8 cellular contexts compared by ENCODE assay signal in genomic region chr3:10950476-10951294, GRCh38. TPM values are rescaled to one million over a fixed set of nuclear protein-coding genes. Genes with fewer than 3 reads are reported as not detected.
DNase-seq lines count a peak whose midpoint lies in the region; ATAC-seq and TF ChIP-seq lines count a peak whose summit lies in the region.
"Had no signal": no experiment of that assay in that cellular context is flagged by ENCODE, and none has a peak within 500 bp of the region (broad histone marks: within the 10 kb centered on the region; RNA-seq: fewer than 3 reads in every experiment).

No MANE protein-coding gene starts in this region.

- no peak for TF ChIP-seq POLR2A in uterus (IDR thresholded peaks at IDR 0.05)

- DNase-seq in GM04503 (ENCODE audit: low read depth) = peak; percentile 6
- no peak for DNase-seq in astrocyte of the cerebellum (ENCODE audit: low read depth)
- no peak for DNase-seq in kidney epithelial cell (ENCODE audit: low read depth)
- DNase-seq in uterus = peak; percentile 24 to 38

- H3K4me1 ChIP-seq in KMS-11 (ENCODE audit: low read depth, poor library complexity, severe bottlenecking) = no peaks in the 10 kb centered on the region
- H3K4me1 ChIP-seq in uterus = no peaks in the 10 kb centered on the region

- H3K9ac ChIP-seq in KMS-11 = no peak overlapping the region

- no peaks in the 10 kb centered on the region for H4K20me1 ChIP-seq in KMS-11 (ENCODE audit: insufficient read depth)

- TF ChIP-seq CTCF in KMS-11 (conservative IDR thresholded peaks at IDR 0.05; ENCODE audit: low read depth, low read length) (peak; percentile 37; the same call in 1 of the 2 replicates), astrocyte of the cerebellum (IDR thresholded peaks at IDR 0.05; ENCODE audit: low read depth, low read length, missing control alignments) (peak; percentile 79), kidney epithelial cell (IDR thresholded peaks at IDR 0.05; ENCODE audit: insufficient read depth, low read length, poor library complexity, severe bottlenecking) (peak; percentile 53), uterus (IDR thresholded peaks at IDR 0.05) (peak; percentile 22 to 39 (median 34))

- no peaks in the 10 kb centered on the region for H3K79me2 ChIP-seq in KMS-11 (ENCODE audit: insufficient read depth, low read depth)

- no peak overlapping the region for H3K4me2 ChIP-seq in KMS-11

- H3K9me3 ChIP-seq in uterus = no peaks in the 10 kb centered on the region

- H3K36me3 ChIP-seq in KMS-11 (ENCODE audit: insufficient read depth) (no peaks in the 10 kb centered on the region), kidney epithelial cell (ENCODE audit: control insufficient read depth, insufficient read depth, low read length) (no peaks in the 10 kb centered on the region), uterus (no peaks in the 10 kb centered on the region)

- in situ Hi-C loops in astrocyte of the cerebellum (cut with HindIII; ENCODE audit: low sequenced_read_pairs) = no loop called here

- intact Hi-C loops in uterus (cut with DNase I; ENCODE audit: low total_unique reads) = no loop called here

- no peak overlapping the region for H3K4me3 ChIP-seq in KMS-11 (IDR thresholded peaks at IDR 0.05; ENCODE audit: insufficient read depth, low read depth, low read length)
- no peak overlapping the region for H3K4me3 ChIP-seq in astrocyte of the cerebellum (ENCODE audit: low read depth, low read length)
- no peak overlapping the region for H3K4me3 ChIP-seq in kidney epithelial cell (ENCODE audit: low read depth, low read length)
- H3K4me3 ChIP-seq in uterus = no peak overlapping the region

- no peaks in the 10 kb centered on the region for H3K27me3 ChIP-seq in KMS-11 (ENCODE audit: insufficient read depth, low read depth)
- H3K27me3 ChIP-seq in kidney epithelial cell (ENCODE audit: control insufficient read depth, insufficient read depth, low read length) = peaks cover 16% of the 10 kb centered on the region
- no peaks in the 10 kb centered on the region for H3K27me3 ChIP-seq in uterus

- no peak overlapping the region for H2AFZ ChIP-seq in KMS-11 (ENCODE audit: low read depth)

- no peak overlapping the region for H3K27ac ChIP-seq in KMS-11
- H3K27ac ChIP-seq in uterus = no peak overlapping the region

- ATAC-seq in GM18873 (IDR thresholded peaks at IDR 0.05; ENCODE audit: low FRiP score, unreplicated experiment) (no peak), GM19023 (IDR thresholded peaks at IDR 0.05; ENCODE audit: unreplicated experiment) (no peak)

RNA-seq across cellular contexts. Expression of gene SLC6A1, which starts 41.9 kb away (rescaled TPM):
- total RNA-seq in kidney epithelial cell (not detected in 2 replicates), uterus (1 to 10 TPM in 2 of 4 donors, under 1 TPM in 2; under 0.01 to 5.0 (median 1.6) TPM)
- total RNA-seq: activated CD8-positive, alpha-beta memory T cell treated with anti-CD3 and anti-CD28 coated beads for 36 hours had no signal

Comparison
In these comparisons a context has a peak if more than half of its experiments do, and no peak if none do; other contexts are left out.
1. DNase-seq: peak in GM04503 (single experiment) and uterus (2 of 2); none in astrocyte of the cerebellum (single experiment) and kidney epithelial cell (single experiment).
2. Peak in every context shown above with its lines, with median percentiles within 50 percentile points of each other: CTCF ChIP-seq.